ENCODE assay signal across 11 cellular contexts in the genomic region with DNA sequence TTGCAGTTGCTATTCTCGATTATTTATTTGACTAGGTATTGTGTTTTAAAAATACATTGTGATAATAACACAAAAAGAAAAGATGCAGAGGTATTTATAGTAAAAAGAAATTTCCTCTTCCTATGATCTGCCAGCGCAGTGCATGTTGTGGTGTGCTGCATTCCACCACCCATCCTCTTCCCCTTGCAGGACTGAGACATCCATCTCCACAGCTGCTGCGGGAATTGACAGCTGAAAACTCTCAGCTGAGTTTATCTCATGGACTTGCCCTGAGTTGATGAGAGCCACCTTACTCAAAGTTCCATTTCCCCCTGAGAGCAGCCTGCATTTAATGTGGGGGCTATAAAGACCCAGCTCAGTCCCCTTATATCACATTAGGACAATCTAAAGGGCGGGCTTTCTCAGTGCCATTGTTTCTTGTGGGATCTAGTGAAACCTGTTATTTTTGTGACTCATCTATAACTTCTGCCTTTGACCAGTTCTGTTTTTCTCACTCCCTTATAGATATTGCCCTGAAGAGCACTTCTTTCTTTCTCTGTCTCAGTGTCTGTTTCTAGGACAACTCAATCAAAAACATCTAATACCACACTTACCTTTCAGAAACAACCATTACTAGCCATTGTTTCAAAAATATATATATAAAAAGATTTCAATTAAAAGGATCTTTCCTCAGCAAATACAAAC.
DNase-seq lines count a peak whose midpoint lies in the region; ATAC-seq and TF ChIP-seq lines count a peak whose summit lies in the region.
"Had no signal": no experiment of that assay in that cellular context is flagged by ENCODE, and none has a peak within 500 bp of the region (broad histone marks: within the 10 kb centered on the region; RNA-seq: fewer than 3 reads in every experiment).

No MANE protein-coding gene starts in this region.

- no peaks in the 10 kb centered on the region for H3K4me1 ChIP-seq in uterus

- TF ChIP-seq CTCF in uterus (IDR thresholded peaks at IDR 0.05), result no peak

- intact Hi-C loops in uterus (cut with DNase I; ENCODE audit: low total_unique reads), result no loop called here

- H3K4me3 ChIP-seq in uterus, result no peak overlapping the region
- H3K4me3 ChIP-seq: hepatocyte had no signal

- TF ChIP-seq POLR2A in uterus (IDR thresholded peaks at IDR 0.05), result no peak

- DNase-seq in MV-4-11 (lab: John Stamatoyannopoulos, UW) (peak; percentile 50), left kidney (ENCODE audit: low read depth, low spot score) (peak; percentile 1), uterus (no peak)
- DNase-seq in stimulated activated CD4-positive, alpha-beta T cell treated with anti-CD3 and anti-CD28 coated beads, Interleukin-15, amount 100 ng/mL, for 24 hours, result no peak
- no peak for DNase-seq in stimulated activated CD4-positive, alpha-beta T cell treated with anti-CD3 and anti-CD28 coated beads, Interleukin-4, amount 100 ng/mL, for 4 hours
- DNase-seq: CD4-positive, alpha-beta memory T cell; NCI-H146 had no signal

- H3K9me3 ChIP-seq in uterus, result no peaks in the 10 kb centered on the region

- H3K36me3 ChIP-seq in uterus, result no peaks in the 10 kb centered on the region

- ATAC-seq in GM18867 (IDR thresholded peaks at IDR 0.05; ENCODE audit: unreplicated experiment) (peak; percentile 73), HG02571 (IDR thresholded peaks at IDR 0.05; ENCODE audit: unreplicated experiment) (peak; percentile 99), HG03354 (IDR thresholded peaks at IDR 0.05; ENCODE audit: poor library complexity, severe bottlenecking, unreplicated experiment) (no peak)

- no peak overlapping the region for H3K27ac ChIP-seq in uterus
- H3K27ac ChIP-seq: hepatocyte had no signal

- H3K27me3 ChIP-seq in uterus, result no peaks in the 10 kb centered on the region
- H3K27me3 ChIP-seq: hepatocyte had no signal

Comparison
In these comparisons a context has a peak if more than half of its experiments do, and no peak if none do; other contexts are left out.
1. DNase-seq: peak in MV-4-11 (single experiment) and left kidney (single experiment); none in stimulated activated CD4-positive, alpha-beta T cell treated with anti-CD3 and anti-CD28 coated beads, Interleukin-15, amount 100 ng/mL, for 24 hours (single experiment), stimulated activated CD4-positive, alpha-beta T cell treated with anti-CD3 and anti-CD28 coated beads, Interleukin-4, amount 100 ng/mL, for 4 hours (0 of 2) and uterus (0 of 2).